In the genomic region with DNA sequence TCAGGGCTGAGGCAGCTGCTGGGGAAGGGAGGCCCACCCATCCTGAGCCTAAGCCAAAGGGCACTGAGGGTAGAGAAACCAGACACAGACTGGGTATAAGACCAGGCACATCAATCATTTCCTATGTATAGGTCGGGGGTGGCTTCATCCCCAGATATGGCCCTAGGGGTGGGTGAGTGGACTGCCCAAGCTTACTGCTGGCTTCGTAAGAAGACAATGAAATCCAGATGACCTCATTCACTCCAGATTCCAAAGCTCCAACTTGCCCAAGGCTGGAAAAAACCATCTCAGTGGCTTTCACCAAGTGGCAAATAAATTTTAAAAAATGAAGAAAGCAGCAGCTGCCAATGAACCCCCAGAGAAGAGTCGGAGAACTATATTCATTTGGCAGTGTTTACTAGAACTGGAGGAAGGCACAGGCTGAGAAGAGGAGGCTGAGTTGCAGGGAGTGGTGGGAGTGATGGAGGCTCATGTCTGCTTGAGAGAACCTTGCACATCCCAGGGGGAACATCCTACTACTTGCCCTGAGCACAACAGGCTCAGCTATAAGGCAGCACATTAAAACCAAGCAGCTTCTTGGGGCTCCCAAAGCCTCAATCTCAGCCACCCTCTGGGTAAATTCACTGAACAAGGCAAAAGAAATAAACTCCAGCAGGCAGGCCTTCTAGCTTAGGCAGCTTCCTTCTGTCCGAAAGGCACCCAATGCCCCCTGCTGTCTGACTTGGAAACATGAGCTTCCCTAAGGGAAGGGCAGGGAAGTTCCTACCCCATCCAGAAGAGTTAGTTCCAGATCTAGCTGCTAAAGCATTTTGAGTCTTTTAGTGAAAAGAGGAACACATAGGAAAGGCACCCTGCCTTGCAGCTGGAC, we compare ENCODE assay signal across 8 cellular contexts. TPM values are rescaled to one million over a fixed set of nuclear protein-coding genes. Genes with fewer than 3 reads are reported as not detected.
DNase-seq lines count a peak whose midpoint lies in the region; ATAC-seq and TF ChIP-seq lines count a peak whose summit lies in the region.

No MANE protein-coding gene starts in this region.

- peak; percentile 50; the same call in 2 of the 3 replicates for ATAC-seq in RWPE2 (ENCODE audit: low read depth)
- peak; percentile 61 for ATAC-seq in omental fat pad (ENCODE audit: low FRiP score)
- ATAC-seq in HG03045 (IDR thresholded peaks at IDR 0.05; ENCODE audit: unreplicated experiment), result no peak

- no peaks in the 10 kb centered on the region for H3K27me3 ChIP-seq in RWPE2 (ENCODE audit: insufficient read depth, poor library complexity, severe bottlenecking)

- DNase-seq in NCI-H82 (lab: John Stamatoyannopoulos, UW) (peak; percentile 74), NCI-H82 treated with DMSO at 0.1 percent for 48 hours (lab: John Stamatoyannopoulos, UW; ENCODE audit: unreplicated experiment) (no peak), RWPE2 (ENCODE audit: low spot score) (no peak), fibroblast of pulmonary artery (ENCODE audit: low read depth) (peak; percentile 80), omental fat pad (ENCODE audit: low spot score) (no peak), NCI-H446 treated with DMSO at 0.1 percent for 48 hours (lab: John Stamatoyannopoulos, UW) (no peak)
- no peak for DNase-seq in stimulated activated CD4-positive, alpha-beta T cell treated with anti-CD3 and anti-CD28 coated beads, Interleukin-4, amount 100 ng/mL, for 1 hour

- no peaks in the 10 kb centered on the region for H3K9me3 ChIP-seq in RWPE2 (ENCODE audit: severe bottlenecking)

- peak overlapping the region; percentile 32 for H3K27ac ChIP-seq in RWPE2 (ENCODE audit: poor library complexity, severe bottlenecking)

- no peak overlapping the region for H3K4me3 ChIP-seq in RWPE2 (ENCODE audit: severe bottlenecking)
- H3K4me3 ChIP-seq in fibroblast of pulmonary artery (replicated peaks; ENCODE audit: low read depth, low read length), result no peak overlapping the region

- no peaks in the 10 kb centered on the region for H3K4me1 ChIP-seq in RWPE2 (ENCODE audit: insufficient read depth, poor library complexity, severe bottlenecking)

- TF ChIP-seq CTCF in RWPE2 (IDR thresholded peaks at IDR 0.05; ENCODE audit: poor library complexity, severe bottlenecking), result peak; percentile 44
- TF ChIP-seq CTCF in fibroblast of pulmonary artery (IDR thresholded peaks at IDR 0.05; ENCODE audit: low read length, missing control alignments), result peak; percentile 74
- no peak for TF ChIP-seq CTCF in omental fat pad (IDR thresholded peaks at IDR 0.05)

- H3K36me3 ChIP-seq in RWPE2 (ENCODE audit: low read depth), result peaks cover 78% of the 10 kb centered on the region

RNA-seq across cellular contexts. Expression of gene PEA15, which starts 14.1 kb away (rescaled TPM):
- total RNA-seq in omental fat pad, result 100 to 1,000 TPM in 3 of 4 donors, 10 to 100 TPM in 1; 89.1 to 214 (median 153) TPM

RNA-seq across cellular contexts. Expression of gene CASQ1, which starts 28.9 kb away (rescaled TPM):
- total RNA-seq in omental fat pad, result under 1 TPM in 2 of 4 donors, not detected in 2; 0.48 to 0.69 TPM

RNA-seq across cellular contexts. Expression of gene DCAF8, which starts 43.1 kb away (rescaled TPM):
- 100 to 1,000 TPM; 101 to 164 (median 134) TPM for total RNA-seq in omental fat pad

Comparison
In these comparisons a context has a peak if more than half of its experiments do, and no peak if none do; other contexts are left out.
1. DNase-seq: peak in NCI-H82 (single experiment) and fibroblast of pulmonary artery (single experiment); none in NCI-H82 treated with DMSO at 0.1 percent for 48 hours (single experiment), RWPE2 (single experiment), omental fat pad (single experiment), NCI-H446 treated with DMSO at 0.1 percent for 48 hours (single experiment) and stimulated activated CD4-positive, alpha-beta T cell treated with anti-CD3 and anti-CD28 coated beads, Interleukin-4, amount 100 ng/mL, for 1 hour (single experiment).
2. CTCF ChIP-seq: peak in RWPE2 (single experiment) and fibroblast of pulmonary artery (single experiment); none in omental fat pad (0 of 3).